In genomic region chr22:22006596-22006990, GRCh38 we compare ENCODE assay signal across 1 cellular context.
TF ChIP-seq lines count a peak whose summit lies in the region.

No MANE protein-coding gene starts in this region.

TF ChIP-seq in K562, 482 proteins besides CTCF, POLR2A, EP300 and RAD21 (continued from another document):
- TF ChIP-seq ARID4B (CRISPR knock-in tag; IDR thresholded peaks at IDR 0.05): 0 out of 2 replicates have a peak, but pooled peaks have one; percentile 50
- no peak for TF ChIP-seq CREB5 (CRISPR knock-in tag; IDR thresholded peaks at IDR 0.05)
